In genomic region chr7:142385528-142386340, GRCh38 we compare ENCODE assay signal across 8 cellular contexts.
DNase-seq lines count a peak whose midpoint lies in the region; ATAC-seq and TF ChIP-seq lines count a peak whose summit lies in the region.

No MANE protein-coding gene starts in this region.

- ATAC-seq in GM21360 (IDR thresholded peaks at IDR 0.05; ENCODE audit: unreplicated experiment), result peak; percentile 60
- ATAC-seq in HG03108 (IDR thresholded peaks at IDR 0.05; ENCODE audit: unreplicated experiment), result no peak

- H3K27ac ChIP-seq in Peyer's patch, result no peak overlapping the region

- no peak overlapping the region for H3K27ac Mint-ChIP-seq in immature natural killer cell

- peaks cover 0 to 3% (median 0%) of the 10 kb centered on the region in 4 donors for H3K4me1 ChIP-seq in Peyer's patch

- peaks cover 0 to 5% (median 2%) of the 10 kb centered on the region in 3 donors for H3K27me3 Mint-ChIP-seq in immature natural killer cell (ENCODE audit: low read depth in 3 of 3)

- H3K9me3 Mint-ChIP-seq in immature natural killer cell, result no peaks in the 10 kb centered on the region

- TF ChIP-seq CTCF in Peyer's patch (IDR thresholded peaks at IDR 0.05) (peak in 4 of 6 experiments; percentile 53 to 68 (median 60)), astrocyte of the cerebellum (IDR thresholded peaks at IDR 0.05; ENCODE audit: low read depth, low read length, missing control alignments) (peak; percentile 86)

- H3K36me3 Mint-ChIP-seq in immature natural killer cell, result no peaks in the 10 kb centered on the region

- TF ChIP-seq POLR2A in Peyer's patch (IDR thresholded peaks at IDR 0.05), result no peak

- DNase-seq in ELR (ENCODE audit: low read depth) (peak; percentile 79), HK-2 (ENCODE audit: unreplicated experiment) (peak; percentile 26), Peyer's patch (peak in 1 of 3 donors; percentile 70), astrocyte of the cerebellum (ENCODE audit: low read depth) (peak; percentile 42), immature natural killer cell (peak; percentile 2 to 14 (median 6))
- DNase-seq in stimulated activated CD4-positive, alpha-beta T cell treated with anti-CD3 and anti-CD28 coated beads, Interleukin-4, amount 100 ng/mL, for 1 hour, result peak; percentile 28

- H3K9me3 ChIP-seq in Peyer's patch, result no peaks in the 10 kb centered on the region

- peaks cover 10 to 18% of the 10 kb centered on the region in 2 donors for H3K4me1 Mint-ChIP-seq in immature natural killer cell

- H3K27me3 ChIP-seq in Peyer's patch, result no peaks in the 10 kb centered on the region

- no peak overlapping the region for H3K4me3 Mint-ChIP-seq in immature natural killer cell

- in situ Hi-C loops in astrocyte of the cerebellum (cut with HindIII; ENCODE audit: low sequenced_read_pairs), result no loop called here

- no peaks in the 10 kb centered on the region for H3K36me3 ChIP-seq in Peyer's patch

- H3K4me3 ChIP-seq in Peyer's patch, result no peak overlapping the region
- H3K4me3 ChIP-seq in astrocyte of the cerebellum (ENCODE audit: low read depth, low read length), result no peak overlapping the region
